In genomic region chr3:157029365-157029790, GRCh38 we compare ENCODE assay signal across 1 cellular context.
A peak's percentile ranks its signal among the peaks of the same experiment; 100 is the strongest.
TF ChIP-seq lines count a peak whose summit lies in the region.

No MANE protein-coding gene starts in this region.

TF ChIP-seq in GM12878, 131 proteins besides CTCF, POLR2A, EP300 and RAD21 (continued from another document):
- TF ChIP-seq IRF3 (IDR thresholded peaks at IDR 0.05), result no peak
- TF ChIP-seq RELB (IDR thresholded peaks at IDR 0.05; ENCODE audit: low read depth), result peak; percentile 40; the same call in 1 of the 2 replicates
- no peak for TF ChIP-seq IKZF1 (conservative IDR thresholded peaks at IDR 0.05)
- TF ChIP-seq ZNF24 (IDR thresholded peaks at IDR 0.05), result 0 out of 2 replicates have a peak, but pooled peaks have one; percentile 29
TF ChIP-seq in GM12878: peak in this region for 15.
